Comparison of ENCODE assay signal across 9 cellular contexts in the genomic region with DNA sequence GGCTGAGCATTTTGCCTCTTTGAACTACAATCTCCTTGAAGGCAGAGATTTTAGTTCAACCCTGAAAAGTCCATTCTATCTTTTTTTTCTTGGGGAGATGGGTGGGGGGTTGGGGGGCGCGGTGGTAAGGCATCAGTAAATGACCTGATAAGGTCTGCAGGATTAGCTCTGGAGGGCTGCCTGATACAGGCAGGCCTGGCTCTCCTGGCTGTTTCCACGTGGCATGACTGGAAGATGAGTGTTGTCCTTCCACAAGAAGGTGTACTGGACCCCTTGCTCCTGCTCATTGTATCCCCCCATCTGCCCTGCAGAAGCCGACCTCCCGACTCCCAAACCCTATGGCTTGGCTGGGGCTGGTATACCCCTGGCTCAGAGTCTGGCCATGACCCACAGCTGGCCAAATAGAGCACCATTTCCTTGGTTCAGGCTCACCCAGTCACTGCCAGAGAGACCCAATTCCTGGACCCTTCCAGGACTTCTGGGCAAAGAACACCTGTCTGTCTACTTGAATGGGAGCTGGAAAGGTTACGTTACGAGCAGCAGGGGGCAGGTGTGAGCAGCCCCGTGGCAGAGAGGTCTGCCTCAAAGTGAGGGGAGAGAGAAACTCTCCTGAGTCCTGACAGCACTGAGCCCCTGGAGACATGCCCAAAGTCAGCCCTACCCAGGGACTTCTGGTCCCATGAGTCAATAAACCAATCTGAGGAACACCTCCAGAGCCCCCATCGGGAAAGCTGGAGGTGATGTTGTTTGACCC. TPM values are rescaled to one million over a fixed set of nuclear protein-coding genes. Genes with fewer than 3 reads are reported as not detected.
DNase-seq lines count a peak whose midpoint lies in the region; ATAC-seq and TF ChIP-seq lines count a peak whose summit lies in the region.
"Had no signal": no experiment of that assay in that cellular context is flagged by ENCODE, and none has a peak within 500 bp of the region (broad histone marks: within the 10 kb centered on the region; RNA-seq: fewer than 3 reads in every experiment).

No MANE protein-coding gene starts in this region.

- H3K36me3 Mint-ChIP-seq in Caco-2 (ENCODE audit: insufficient read depth, unreplicated experiment): peaks cover 30% of the 10 kb centered on the region

- no peak overlapping the region for H3K4me3 Mint-ChIP-seq in Caco-2 (ENCODE audit: unreplicated experiment)

- CTCF ChIA-PET in Caco-2 (lab: Charles Lee): interaction anchor here (0.7 to 1.4 kb wide), 3 partner anchors 18 to 58 kb away, joined by 4 to 8 read pairs (median 6); no protein-coding TSS in a partner anchor

- TF ChIP-seq CTCF in Caco-2 (IDR thresholded peaks at IDR 0.05; ENCODE audit: insufficient read depth in 1 of 2, low read depth in 1 of 2, low read length in 1 of 2, severe bottlenecking in 1 of 2, unreplicated experiment in 1 of 2): peak; percentile 48 to 53
- peak; percentile 40 for TF ChIP-seq CTCF in fibroblast of villous mesenchyme (IDR thresholded peaks at IDR 0.05; ENCODE audit: insufficient read depth, low read depth, low read length)

- H3K27ac Mint-ChIP-seq in Caco-2 (ENCODE audit: unreplicated experiment): no peak overlapping the region

- H3K9me3 ChIP-seq in Caco-2 (no peaks in the 10 kb centered on the region), Karpas-422 (ENCODE audit: low read length) (no peaks in the 10 kb centered on the region)

- H3K27me3 ChIP-seq in Caco-2 (replicated peaks; ENCODE audit: control insufficient read depth, insufficient read depth, low read length): no peaks in the 10 kb centered on the region
- no peaks in the 10 kb centered on the region for H3K27me3 ChIP-seq in Karpas-422 (ENCODE audit: low read length)

- H2AFZ ChIP-seq in Karpas-422 (ENCODE audit: low read length): no peak overlapping the region

- H3K4me1 Mint-ChIP-seq in Caco-2 (ENCODE audit: low read depth, unreplicated experiment): peaks cover 25% of the 10 kb centered on the region

- no peak for ATAC-seq in HG02588 (IDR thresholded peaks at IDR 0.05; ENCODE audit: unreplicated experiment)

- H3K4me1 ChIP-seq in Caco-2 (peaks cover 51% of the 10 kb centered on the region), Karpas-422 (ENCODE audit: low read length) (no peaks in the 10 kb centered on the region)

- H3K9me2 ChIP-seq in Karpas-422 (replicated peaks; ENCODE audit: insufficient read depth, low read length): no peaks in the 10 kb centered on the region

- H3K27ac ChIP-seq in Karpas-422 (ENCODE audit: low read length): no peak overlapping the region

- H3K27me3 Mint-ChIP-seq in Caco-2 (ENCODE audit: insufficient read depth, unreplicated experiment): no peaks in the 10 kb centered on the region

- POLR2A ChIA-PET in Caco-2 (lab: Charles Lee): no interaction called here

- H3K9me3 Mint-ChIP-seq in Caco-2 (ENCODE audit: unreplicated experiment): no peaks in the 10 kb centered on the region

- no peaks in the 10 kb centered on the region for H3K79me2 ChIP-seq in Karpas-422 (ENCODE audit: low read length)

- no peak overlapping the region for H3K9ac ChIP-seq in Karpas-422 (ENCODE audit: low read length)

- DNase-seq in Caco-2: peak; percentile 55 to 66
- DNase-seq in Karpas-422: peak; percentile 78
- DNase-seq in activated T-cell treated with anti-CD3 and anti-CD28 coated beads for 4 hours: peak; percentile 45
- DNase-seq in fibroblast of villous mesenchyme (ENCODE audit: low read depth): no peak
- peak; percentile 47 for DNase-seq in stimulated activated CD4-positive, alpha-beta T cell treated with anti-CD3 and anti-CD28 coated beads, Interleukin-12 subunit alpha, Interleukin-12 subunit beta, amount 100 ng/mL, for 4 hours
- DNase-seq in NCI-H1417 (lab: John Stamatoyannopoulos, UW): no peak
- no peak for DNase-seq in SK-N-DZ (ENCODE audit: low spot score)

- H3K4me2 ChIP-seq in Karpas-422 (ENCODE audit: low read depth, low read length, poor library complexity, severe bottlenecking): no peak overlapping the region

- no peak overlapping the region for H3K4me3 ChIP-seq in Caco-2 (ENCODE audit: low read depth, low read length)
- no peak overlapping the region for H3K4me3 ChIP-seq in Karpas-422 (ENCODE audit: low read length)
- H3K4me3 ChIP-seq in fibroblast of villous mesenchyme (ENCODE audit: low read depth, low read length): no peak overlapping the region

- no TSS peak for BruUV-seq in Caco-2 (replicated peaks; lab: Mats Ljungman, UMichigan)

- H4K20me1 ChIP-seq in Karpas-422 (ENCODE audit: insufficient read depth, low read depth, low read length): no peaks in the 10 kb centered on the region

- intact Hi-C loops in Caco-2 (cut with micrococcal nuclease; ENCODE audit: unreplicated experiment): loop anchor here (1.0 kb wide), 1 partner anchor 18 kb away; no protein-coding TSS in a partner anchor

- H3K36me3 ChIP-seq in Caco-2 (ENCODE audit: control insufficient read depth, insufficient read depth, low read length) (peaks cover 4% of the 10 kb centered on the region), Karpas-422 (ENCODE audit: insufficient read depth, low read length) (no peaks in the 10 kb centered on the region)

RNA-seq across cellular contexts. Expression of gene DHRS3, which starts 17.0 kb away (rescaled TPM):
- 59.4 and 64.6 TPM in 2 replicates for total RNA-seq in Caco-2 (2022)
- total RNA-seq in Karpas-422 (2014; rRNA removed; shearing (Covaris generic); ENCODE audit: low replicate concordance): 0.19 TPM in 1 of 2 replicates, not detected in the other
- total RNA-seq in fibroblast of villous mesenchyme: 84.1 and 137 TPM in 2 replicates
- not detected in 2 replicates for polyA plus RNA-seq in SK-N-DZ (2014; cell fraction: cytosol; rRNA removed)
- polyA plus RNA-seq in SK-N-DZ (2014; cell fraction: nucleus; rRNA removed): not detected in 2 replicates

RNA-seq across cellular contexts. Expression of gene AADACL4, which starts 42.8 kb away (rescaled TPM):
- not detected in 2 replicates for total RNA-seq in Caco-2 (2022)
- total RNA-seq in Karpas-422 (2014; rRNA removed; shearing (Covaris generic); ENCODE audit: low replicate concordance): not detected in 2 replicates
- total RNA-seq in fibroblast of villous mesenchyme: 0.43 TPM in 1 of 2 replicates, not detected in the other
- not detected in 2 replicates for polyA plus RNA-seq in SK-N-DZ (2014; cell fraction: cytosol; rRNA removed)
- polyA plus RNA-seq in SK-N-DZ (2014; cell fraction: nucleus; rRNA removed): not detected in 2 replicates
- polyA plus RNA-seq: neural cell had no signal

Comparison
In these comparisons a context has a peak if more than half of its experiments do, and no peak if none do; other contexts are left out.
1. DNase-seq: peak in Caco-2 (2 of 2), Karpas-422 (single experiment), activated T-cell treated with anti-CD3 and anti-CD28 coated beads for 4 hours (single experiment) and stimulated activated CD4-positive, alpha-beta T cell treated with anti-CD3 and anti-CD28 coated beads, Interleukin-12 subunit alpha, Interleukin-12 subunit beta, amount 100 ng/mL, for 4 hours (single experiment); none in fibroblast of villous mesenchyme (single experiment), NCI-H1417 (0 of 3) and SK-N-DZ (single experiment).
2. RNA of gene DHRS3, which starts 17.0 kb away (total RNA-seq): 84.1 to 137 TPM in fibroblast of villous mesenchyme and 59.4 to 64.6 TPM in Caco-2; 0.19 TPM in Karpas-422; every median in the first group is over 10 times any median in the second.